Comparison of ENCODE assay signal across 8 cellular contexts in genomic region chr17:1736348-1737281, GRCh38. TPM values are rescaled to one million over a fixed set of nuclear protein-coding genes. Genes with fewer than 3 reads are reported as not detected.
DNase-seq lines count a peak whose midpoint lies in the region; ATAC-seq and TF ChIP-seq lines count a peak whose summit lies in the region.

No MANE protein-coding gene starts in this region.

- peak overlapping the region; percentile 33 for H4K8ac ChIP-seq in mesenchymal stem cell (ENCODE audit: low read length)

- DNase-seq in EH (ENCODE audit: low read depth) (peak; percentile 46), NCI-H1694 treated with DMSO at 0.1 percent for 48 hours (lab: John Stamatoyannopoulos, UW) (peak; percentile 28), cardiac fibroblast (ENCODE audit: low read depth in 2 of 2) (peak; percentile 91), mesenchymal stem cell (peak; percentile 89), cerebellar cortex (ENCODE audit: low spot score) (no peak)

- no peak overlapping the region for H2BK5ac ChIP-seq in mesenchymal stem cell (ENCODE audit: low read depth, low read length, poor library complexity, severe bottlenecking)

- H3K23ac ChIP-seq in mesenchymal stem cell (ENCODE audit: low read length in 2 of 2) = no peak overlapping the region

- ATAC-seq in HG02759 (IDR thresholded peaks at IDR 0.05; ENCODE audit: unreplicated experiment) = no peak
- no peak for ATAC-seq in GM21576 (IDR thresholded peaks at IDR 0.05; ENCODE audit: unreplicated experiment)
- ATAC-seq in HG02798 (IDR thresholded peaks at IDR 0.05; ENCODE audit: poor library complexity, unreplicated experiment) = no peak

- TF ChIP-seq CTCF in cardiac fibroblast (IDR thresholded peaks at IDR 0.05; ENCODE audit: low read depth, low read length) = no peak

- H2AFZ ChIP-seq in mesenchymal stem cell (ENCODE audit: low read depth, low read length) = no peak overlapping the region

- peaks cover 37 to 58% of the 10 kb centered on the region in 2 experiments for H3K36me3 ChIP-seq in mesenchymal stem cell (ENCODE audit: control insufficient read depth in 1 of 2, insufficient read depth in 2 of 2, low read depth in 1 of 2, low read length in 2 of 2)

- H2AK5ac ChIP-seq in mesenchymal stem cell (ENCODE audit: low read length, severe bottlenecking) = peak overlapping the region; percentile 38

- H3K27me3 ChIP-seq in mesenchymal stem cell (ENCODE audit: control insufficient read depth in 1 of 2, insufficient read depth in 1 of 2, low read length in 2 of 2) = no peaks in the 10 kb centered on the region

- WGBS in mesenchymal stem cell = 71% methylated on average over 21 of the region's 25 CpGs

- H3K4me3 ChIP-seq in cardiac fibroblast (replicated peaks in 1 of 2; ENCODE audit: low read depth in 2 of 2, low read length in 2 of 2) = no peak overlapping the region
- H3K4me3 ChIP-seq in mesenchymal stem cell (ENCODE audit: insufficient read depth in 1 of 2, low read depth in 1 of 2, low read length in 2 of 2) = peak overlapping the region in 1 of 2 experiments; percentile 41

- peak overlapping the region; percentile 43 to 67 for H2BK12ac ChIP-seq in mesenchymal stem cell (ENCODE audit: low read length in 2 of 2)

- H3K79me1 ChIP-seq in mesenchymal stem cell (replicated peaks; ENCODE audit: low read length, poor library complexity, severe bottlenecking) = peaks cover 9% of the 10 kb centered on the region

- H2BK120ac ChIP-seq in mesenchymal stem cell (ENCODE audit: low read depth, low read length) = peak overlapping the region; percentile 11

- H3K27ac ChIP-seq in mesenchymal stem cell (ENCODE audit: low read length, poor library complexity, severe bottlenecking) = no peak overlapping the region

- H3K4me1 ChIP-seq in mesenchymal stem cell (ENCODE audit: control insufficient read depth, insufficient read depth, low read depth, low read length) = peaks cover 29% of the 10 kb centered on the region

- peak overlapping the region; percentile 39 to 75 for H3K4ac ChIP-seq in mesenchymal stem cell (ENCODE audit: low read depth in 1 of 2, low read length in 2 of 2)

- H3K18ac ChIP-seq in mesenchymal stem cell (ENCODE audit: low read depth in 1 of 2, low read length in 2 of 2) = peak overlapping the region; percentile 65 to 76

- H3K4me2 ChIP-seq in mesenchymal stem cell (ENCODE audit: low read length, poor library complexity, severe bottlenecking) = peak overlapping the region; percentile 38

- no peak overlapping the region for H2BK15ac ChIP-seq in mesenchymal stem cell (ENCODE audit: low read depth, poor library complexity, severe bottlenecking)

- peak overlapping the region; percentile 58 for H4K91ac ChIP-seq in mesenchymal stem cell (ENCODE audit: low read length)

- no peaks in the 10 kb centered on the region for H3K9me3 ChIP-seq in mesenchymal stem cell (ENCODE audit: control insufficient read depth, low read length)

- peak overlapping the region; percentile 62 for H3K9ac ChIP-seq in mesenchymal stem cell (ENCODE audit: low read length)

- H3K14ac ChIP-seq in mesenchymal stem cell (ENCODE audit: low read length in 2 of 2) = peak overlapping the region in 1 of 2 experiments; percentile 68

RNA-seq across cellular contexts. Expression of gene SERPINF2, which starts 6.1 kb away (rescaled TPM):
- polyA plus RNA-seq in mesenchymal stem cell (2013, experiment 1 of 2) = 0.03 TPM
- polyA plus RNA-seq in mesenchymal stem cell (2013, experiment 2 of 2) = 0.01 TPM

RNA-seq across cellular contexts. Expression of gene WDR81, which starts 12.1 kb away (rescaled TPM):
- 15.3 TPM for polyA plus RNA-seq in mesenchymal stem cell (2013, experiment 1 of 2)
- 15.6 TPM for polyA plus RNA-seq in mesenchymal stem cell (2013, experiment 2 of 2)

RNA-seq across cellular contexts. Expression of gene SERPINF1, which starts 25.2 kb away (rescaled TPM):
- 83.0 TPM for polyA plus RNA-seq in mesenchymal stem cell (2013, experiment 1 of 2)
- polyA plus RNA-seq in mesenchymal stem cell (2013, experiment 2 of 2) = 81.2 TPM

RNA-seq across cellular contexts. Expression of gene TLCD2, which starts 26.4 kb away (rescaled TPM):
- 5.7 TPM for polyA plus RNA-seq in mesenchymal stem cell (2013, experiment 1 of 2)
- polyA plus RNA-seq in mesenchymal stem cell (2013, experiment 2 of 2) = 5.4 TPM

RNA-seq across cellular contexts. Expression of gene PRPF8, which starts 51.9 kb away (rescaled TPM):
- polyA plus RNA-seq in mesenchymal stem cell (2013, experiment 1 of 2) = 89.1 TPM
- polyA plus RNA-seq in mesenchymal stem cell (2013, experiment 2 of 2) = 80.8 TPM
